Comparison of ENCODE assay signal across 2 cellular contexts in the genomic region with DNA sequence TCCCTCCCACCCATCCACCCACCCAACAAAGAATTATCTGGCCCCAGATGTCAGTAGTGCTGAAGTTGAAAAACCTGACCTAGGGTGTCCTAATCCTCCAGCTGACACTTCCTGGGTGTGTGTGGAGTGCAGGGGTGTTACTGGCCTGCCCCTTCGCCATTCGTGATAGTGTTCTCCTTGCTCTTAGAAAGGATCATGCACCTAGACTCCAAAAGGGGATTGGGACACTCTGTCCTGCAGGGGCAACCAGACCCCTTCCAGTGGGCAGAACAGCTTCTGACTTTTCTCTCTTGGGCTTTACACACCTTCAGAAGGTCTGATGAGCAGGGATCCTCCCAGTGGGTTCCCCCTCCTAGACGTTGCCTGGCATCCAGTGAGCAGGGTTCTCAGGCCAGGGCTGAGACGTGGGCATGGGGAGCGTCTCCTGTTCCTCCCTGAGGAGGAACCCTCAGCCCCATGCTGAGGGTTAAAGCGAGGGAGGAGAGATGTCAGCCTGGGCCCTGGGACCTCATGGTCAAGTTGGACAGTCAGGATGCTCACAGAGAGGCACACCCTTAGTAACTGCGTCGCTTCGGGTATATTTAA.
TF ChIP-seq lines count a peak whose summit lies in the region.

No MANE protein-coding gene starts in this region.

TF ChIP-seq in IMR-90, 13 proteins besides CTCF, POLR2A, EP300 and RAD21:
- TF ChIP-seq RCOR1 (IDR thresholded peaks at IDR 0.05; ENCODE audit: insufficient replicate concordance, low read length) (no peak), MAZ (IDR thresholded peaks at IDR 0.05; ENCODE audit: borderline replicate concordance, low read depth, low read length) (no peak), BHLHE40 (IDR thresholded peaks at IDR 0.05; ENCODE audit: low read depth, low read length) (no peak), CHD1 (IDR thresholded peaks at IDR 0.05; ENCODE audit: low read depth, low read length) (no peak), FOS (IDR thresholded peaks at IDR 0.05; ENCODE audit: low read depth, low read length) (no peak), USF2 (IDR thresholded peaks at IDR 0.05; ENCODE audit: low read depth, low read length) (no peak), MAFK (IDR thresholded peaks at IDR 0.05; ENCODE audit: low read depth, low read length) (no peak)
- TF ChIP-seq, protein P1, sequence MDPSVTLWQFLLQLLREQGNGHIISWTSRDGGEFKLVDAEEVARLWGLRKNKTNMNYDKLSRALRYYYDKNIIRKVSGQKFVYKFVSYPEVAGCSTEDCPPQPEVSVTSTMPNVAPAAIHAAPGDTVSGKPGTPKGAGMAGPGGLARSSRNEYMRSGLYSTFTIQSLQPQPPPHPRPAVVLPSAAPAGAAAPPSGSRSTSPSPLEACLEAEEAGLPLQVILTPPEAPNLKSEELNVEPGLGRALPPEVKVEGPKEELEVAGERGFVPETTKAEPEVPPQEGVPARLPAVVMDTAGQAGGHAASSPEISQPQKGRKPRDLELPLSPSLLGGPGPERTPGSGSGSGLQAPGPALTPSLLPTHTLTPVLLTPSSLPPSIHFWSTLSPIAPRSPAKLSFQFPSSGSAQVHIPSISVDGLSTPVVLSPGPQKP (IDR thresholded peaks at IDR 0.05; ENCODE audit: borderline replicate concordance, low read depth, low read length): no peak

TF ChIP-seq in endothelial cell of umbilical vein, 7 proteins besides CTCF, POLR2A, EP300 and RAD21:
- no peak for TF ChIP-seq GATA2 (IDR thresholded peaks at IDR 0.05; ENCODE audit: insufficient read depth, insufficient read length, low read depth, low read length)
- no peak for TF ChIP-seq FOS (IDR thresholded peaks at IDR 0.05; ENCODE audit: borderline replicate concordance, insufficient read depth, low read length)
- TF ChIP-seq, protein P2, sequence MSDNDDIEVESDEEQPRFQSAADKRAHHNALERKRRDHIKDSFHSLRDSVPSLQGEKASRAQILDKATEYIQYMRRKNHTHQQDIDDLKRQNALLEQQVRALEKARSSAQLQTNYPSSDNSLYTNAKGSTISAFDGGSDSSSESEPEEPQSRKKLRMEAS (IDR thresholded peaks at IDR 0.05; ENCODE audit: insufficient read depth, insufficient read length): no peak
- TF ChIP-seq JUN (IDR thresholded peaks at IDR 0.05; ENCODE audit: borderline replicate concordance, insufficient read depth, insufficient read length, low read depth): no peak
- TF ChIP-seq EZH2 (IDR thresholded peaks at IDR 0.05; ENCODE audit: borderline replicate concordance, low read depth, low read length, severe bottlenecking): no peak
- TF ChIP-seq POLR2AphosphoS5 (IDR thresholded peaks at IDR 0.05; ENCODE audit: insufficient read depth, low read depth, low read length): no peak
- no peak for TF ChIP-seq MYC (IDR thresholded peaks at IDR 0.05; ENCODE audit: low read depth, low read length)
